In the genomic region with DNA sequence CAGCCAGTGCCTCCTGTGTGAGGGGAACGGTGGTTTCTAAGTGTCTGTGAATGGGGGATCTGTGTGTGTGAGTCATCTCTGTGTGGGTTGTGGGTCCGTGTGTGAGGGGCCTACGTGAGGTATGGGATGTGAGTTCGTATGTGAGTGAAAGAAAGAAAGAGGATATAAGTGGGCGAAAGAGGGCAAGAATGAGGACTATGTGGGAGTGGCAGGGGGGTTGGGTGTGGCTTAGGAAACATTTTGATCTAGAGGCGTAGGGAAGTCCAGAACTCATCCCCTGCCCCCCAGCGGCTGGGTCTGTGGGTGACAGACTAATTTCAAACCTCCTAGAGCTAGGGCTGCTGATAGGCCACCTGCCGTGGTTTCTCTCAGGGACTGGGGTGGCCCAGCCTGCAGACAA, we compare ENCODE assay signal across 8 cellular contexts. TPM values are rescaled to one million over a fixed set of nuclear protein-coding genes. Genes with fewer than 3 reads are reported as not detected.
DNase-seq lines count a peak whose midpoint lies in the region; ATAC-seq, FAIRE-seq and TF ChIP-seq lines count a peak whose summit lies in the region.

No MANE protein-coding gene starts in this region.

- no peaks in the 10 kb centered on the region for H3K4me1 ChIP-seq in transverse colon

- intact Hi-C loops in transverse colon (cut with DNase I; ENCODE audit: low total_unique reads), result no loop called here

- TF ChIP-seq EP300 in transverse colon (IDR thresholded peaks at IDR 0.05; ENCODE audit: low read depth), result no peak

- in situ Hi-C loops in transverse colon (cut with MboI; ENCODE audit: low pct_ligation_motif_present in 1 of 4, low pct_unique_long_range_greater_than_20kb in 1 of 4, low sequenced_read_pairs in 3 of 4), result no loop called here

- no peak overlapping the region for H3K4me3 ChIP-seq in transverse colon

- H3K27ac ChIP-seq in transverse colon, result no peak overlapping the region

- no peak for TF ChIP-seq CTCF in transverse colon (IDR thresholded peaks at IDR 0.05)

- H3K9me3 ChIP-seq in transverse colon, result no peaks in the 10 kb centered on the region

- WGBS in transverse colon (ENCODE audit: low coverage in 1 of 2), 2 donors, result 85 to 100% methylated on average over 3 to 8 of the region's 8 CpGs

- FAIRE-seq in RCC 7860 (lab: Jason Lieb, UNC), result no peak

- ATAC-seq in GM18909 (IDR thresholded peaks at IDR 0.05; ENCODE audit: poor library complexity, unreplicated experiment) (peak; percentile 86), HG03045 (IDR thresholded peaks at IDR 0.05; ENCODE audit: unreplicated experiment) (peak; percentile 75)

- DNase-seq in activated CD4-positive, alpha-beta T cell treated with anti-CD3 and anti-CD28 coated beads for 48 hours, result peak; percentile 76
- peak; percentile 85 for DNase-seq in stimulated activated CD4-positive, alpha-beta T cell treated with anti-CD3 and anti-CD28 coated beads, Interleukin-15, amount 100 ng/mL, for 24 hours
- DNase-seq in transverse colon (no peak), RCC 7860 (ENCODE audit: low spot score) (no peak), NCI-H510A treated with DMSO at 0.1 percent for 48 hours (lab: John Stamatoyannopoulos, UW) (no peak), GM03348 (ENCODE audit: low spot score) (no peak)

- no peaks in the 10 kb centered on the region for H3K27me3 ChIP-seq in transverse colon

- H3K36me3 ChIP-seq in transverse colon, result peaks cover 0 to 22% (median 9%) of the 10 kb centered on the region in 4 donors

- TF ChIP-seq POLR2A in transverse colon (IDR thresholded peaks at IDR 0.05), result no peak

RNA-seq across cellular contexts. Expression of gene DHX35, which starts 35.5 kb away (rescaled TPM):
- 10 to 100 TPM; 15.5 to 75.9 (median 17.7) TPM for total RNA-seq in transverse colon

Comparison
In these comparisons a context has a peak if more than half of its experiments do, and no peak if none do; other contexts are left out.
1. DNase-seq: peak in activated CD4-positive, alpha-beta T cell treated with anti-CD3 and anti-CD28 coated beads for 48 hours (single experiment) and stimulated activated CD4-positive, alpha-beta T cell treated with anti-CD3 and anti-CD28 coated beads, Interleukin-15, amount 100 ng/mL, for 24 hours (single experiment); none in transverse colon (single experiment), RCC 7860 (single experiment), NCI-H510A treated with DMSO at 0.1 percent for 48 hours (single experiment) and GM03348 (single experiment).